ENCODE assay signal across 8 cellular contexts in the genomic region with DNA sequence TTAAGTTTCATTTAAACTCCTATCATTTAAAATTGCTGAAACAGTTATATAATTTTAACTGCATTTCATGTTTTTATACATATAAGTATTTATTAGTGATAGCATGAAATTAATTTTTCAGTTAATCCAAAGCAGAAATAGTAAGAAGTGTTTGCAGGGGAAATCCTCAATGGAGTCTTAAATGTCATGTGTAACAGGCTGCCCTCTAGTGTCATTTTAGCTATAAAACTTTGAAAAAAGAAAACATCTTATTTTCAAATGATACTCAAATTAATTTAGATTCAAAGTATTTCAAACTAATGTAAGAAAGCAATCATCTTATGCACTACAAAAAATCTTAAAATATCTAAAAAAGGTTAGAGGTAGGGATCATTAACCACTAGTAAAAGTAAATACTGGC. TPM values are rescaled to one million over a fixed set of nuclear protein-coding genes. Genes with fewer than 3 reads are reported as not detected.
DNase-seq lines count a peak whose midpoint lies in the region; FAIRE-seq and TF ChIP-seq lines count a peak whose summit lies in the region.
"Had no signal": no experiment of that assay in that cellular context is flagged by ENCODE, and none has a peak within 500 bp of the region (broad histone marks: within the 10 kb centered on the region; RNA-seq: fewer than 3 reads in every experiment).

No MANE protein-coding gene starts in this region.

- H3K27me3 Mint-ChIP-seq in brain (no peaks in the 10 kb centered on the region), nephron progenitor cell (ENCODE audit: low read depth, poor library complexity) (no peaks in the 10 kb centered on the region)
- H3K27me3 Mint-ChIP-seq: activated B cell treated with CpG ODN at 0.5 μM for 24 hours had no signal

- H3K27me3 ChIP-seq in GM06990 (replicated peaks; ENCODE audit: control insufficient read depth, insufficient read depth, low read length), result no peaks in the 10 kb centered on the region

- TF ChIP-seq POLR2A in GM12892 (IDR thresholded peaks at IDR 0.05; ENCODE audit: low read depth, low read length), result no peak

- TF ChIP-seq CTCF in GM06990 (IDR thresholded peaks at IDR 0.05; ENCODE audit: insufficient read depth, low read length, poor library complexity, severe bottlenecking) (peak; percentile 41), brain (conservative IDR thresholded peaks at IDR 0.05) (peak; percentile 67 to 68), nephron progenitor cell (IDR thresholded peaks at IDR 0.05) (peak; percentile 36)

- H3K36me3 Mint-ChIP-seq in brain, result peaks cover 4% of the 10 kb centered on the region
- no peaks in the 10 kb centered on the region for H3K36me3 Mint-ChIP-seq in nephron progenitor cell (ENCODE audit: low read depth)

- no peak overlapping the region for H3K4me3 Mint-ChIP-seq in brain
- H3K4me3 Mint-ChIP-seq in nephron progenitor cell, result no peak overlapping the region
- H3K4me3 Mint-ChIP-seq: activated B cell treated with CpG ODN at 0.5 μM for 24 hours had no signal

- H3K27ac Mint-ChIP-seq in brain (no peak overlapping the region), nephron progenitor cell (no peak overlapping the region)

- no peak overlapping the region for H3K4me3 ChIP-seq in GM06990 (replicated peaks; ENCODE audit: low read depth, low read length)

- no peaks in the 10 kb centered on the region for H3K9me3 Mint-ChIP-seq in brain
- no peaks in the 10 kb centered on the region for H3K9me3 Mint-ChIP-seq in nephron progenitor cell
- H3K9me3 Mint-ChIP-seq: activated B cell treated with CpG ODN at 0.5 μM for 24 hours had no signal

- no peak for FAIRE-seq in GM12892 (lab: Jason Lieb, UNC)

- no peak for DNase-seq in GM06990 (ENCODE audit: extremely low read depth, insufficient read length)
- DNase-seq in NCI-H146 (lab: John Stamatoyannopoulos, UW), result peak; percentile 53
- no peak for DNase-seq in nephron progenitor cell
- DNase-seq in GM12892 (ENCODE audit: insufficient read length), result no peak
- DNase-seq in HPDE6-E6E7 (ENCODE audit: extremely low spot score), result no peak
- no peak for DNase-seq in activated CD4-positive, alpha-beta T cell treated with anti-CD3 and anti-CD28 coated beads, Interleukin-2, amount 50 U/mL, for 4 hours
- DNase-seq: activated B cell treated with CpG ODN at 0.5 μM for 24 hours had no signal

- H3K4me1 Mint-ChIP-seq in brain (peaks cover 32% of the 10 kb centered on the region), nephron progenitor cell (peaks cover 35% of the 10 kb centered on the region)

- H3K36me3 ChIP-seq in GM06990 (ENCODE audit: control insufficient read depth, insufficient read depth, low read length), result peaks cover 2% of the 10 kb centered on the region

RNA-seq across cellular contexts. Expression of gene TAPT1, which starts 27.1 kb away (rescaled TPM):
- polyA plus RNA-seq in brain (ENCODE audit: insufficient read depth, low read depth, low replicate concordance), result 36.0 TPM
- 8.4 TPM for polyA plus RNA-seq in GM12892 (2012; ENCODE audit: missing spikeins)
